ENCODE assay signal across 8 cellular contexts in genomic region chr12:118371354-118372282, GRCh38. TPM values are rescaled to one million over a fixed set of nuclear protein-coding genes. Genes with fewer than 3 reads are reported as not detected.
DNase-seq lines count a peak whose midpoint lies in the region; TF ChIP-seq lines count a peak whose summit lies in the region.

No MANE protein-coding gene starts in this region.

- H3K27ac Mint-ChIP-seq in brain = peak overlapping the region in 3 of 5 experiments; percentile 71 to 94 (median 78)
- peak overlapping the region; percentile 36 for H3K27ac Mint-ChIP-seq in stimulated activated naive CD8-positive, alpha-beta T cell treated with anti-CD3 and anti-CD28 coated beads, Interleukin-15, Interleukin-2, amounts not matched to agents 100 ng/mL and 50 ng/mL, for 24 hours

- no peaks in the 10 kb centered on the region for H4K20me1 ChIP-seq in OCI-LY3 (ENCODE audit: insufficient read depth, low read length)

- H3K9me3 ChIP-seq in OCI-LY3 (ENCODE audit: insufficient read depth, low read length) = no peaks in the 10 kb centered on the region

- H3K4me1 Mint-ChIP-seq in brain = peaks cover 46% of the 10 kb centered on the region
- peaks cover 42% of the 10 kb centered on the region for H3K4me1 Mint-ChIP-seq in stimulated activated naive CD8-positive, alpha-beta T cell treated with anti-CD3 and anti-CD28 coated beads, Interleukin-15, Interleukin-2, amounts not matched to agents 100 ng/mL and 50 ng/mL, for 24 hours (ENCODE audit: low read depth)

- H3K36me3 ChIP-seq in OCI-LY3 (replicated peaks; ENCODE audit: low read depth, low read length) = no peaks in the 10 kb centered on the region
- H3K36me3 ChIP-seq in kidney epithelial cell (ENCODE audit: control insufficient read depth, insufficient read depth, low read length) = no peaks in the 10 kb centered on the region

- peaks cover 0 to 2% (median 0%) of the 10 kb centered on the region in 5 experiments for H3K9me3 Mint-ChIP-seq in brain
- no peaks in the 10 kb centered on the region for H3K9me3 Mint-ChIP-seq in stimulated activated naive CD8-positive, alpha-beta T cell treated with anti-CD3 and anti-CD28 coated beads, Interleukin-15, Interleukin-2, amounts not matched to agents 100 ng/mL and 50 ng/mL, for 24 hours

- no peak for TF ChIP-seq CTCF in OCI-LY3 (IDR thresholded peaks at IDR 0.05; ENCODE audit: low read depth, low read length)
- no peak for TF ChIP-seq CTCF in brain (conservative IDR thresholded peaks at IDR 0.05)
- no peak for TF ChIP-seq CTCF in kidney epithelial cell (IDR thresholded peaks at IDR 0.05; ENCODE audit: insufficient read depth, low read length, poor library complexity, severe bottlenecking)

- H3K9ac ChIP-seq in OCI-LY3 (ENCODE audit: low read length) = peak overlapping the region; percentile 65

- H3K4me3 ChIP-seq in OCI-LY3 (ENCODE audit: low read length) (peak overlapping the region; percentile 91), kidney epithelial cell (ENCODE audit: low read depth, low read length) (peak overlapping the region; percentile 88)

- peak; percentile 45 for DNase-seq in GM03348 (ENCODE audit: low spot score)
- DNase-seq in kidney epithelial cell (ENCODE audit: low read depth) = no peak
- DNase-seq in SKM-1 (lab: John Stamatoyannopoulos, UW; ENCODE audit: unreplicated experiment) = no peak
- DNase-seq in NCI-H524 treated with DMSO at 0.1 percent for 48 hours (lab: John Stamatoyannopoulos, UW) = no peak
- no peak for DNase-seq in DMS114 treated with DMSO at 0.1 percent for 48 hours (lab: John Stamatoyannopoulos, UW; ENCODE audit: unreplicated experiment)

- peak overlapping the region; percentile 84 to 97 (median 94) for H3K4me3 Mint-ChIP-seq in brain
- peak overlapping the region; percentile 89 for H3K4me3 Mint-ChIP-seq in stimulated activated naive CD8-positive, alpha-beta T cell treated with anti-CD3 and anti-CD28 coated beads, Interleukin-15, Interleukin-2, amounts not matched to agents 100 ng/mL and 50 ng/mL, for 24 hours

- H3K27me3 ChIP-seq in OCI-LY3 (ENCODE audit: low read depth, low read length) (peaks cover 8% of the 10 kb centered on the region; the same call in 1 of the 2 replicates), kidney epithelial cell (ENCODE audit: control insufficient read depth, insufficient read depth, low read length) (no peaks in the 10 kb centered on the region)

- peak overlapping the region; percentile 41; the same call in 1 of the 2 replicates for H2AFZ ChIP-seq in OCI-LY3 (ENCODE audit: low read depth, low read length)

- peak overlapping the region; percentile 85 for H3K4me2 ChIP-seq in OCI-LY3 (ENCODE audit: low read length)

- H3K4me1 ChIP-seq in OCI-LY3 (ENCODE audit: low read length) = peaks cover 22% of the 10 kb centered on the region

- H3K36me3 Mint-ChIP-seq in brain = no peaks in the 10 kb centered on the region
- H3K36me3 Mint-ChIP-seq in stimulated activated naive CD8-positive, alpha-beta T cell treated with anti-CD3 and anti-CD28 coated beads, Interleukin-15, Interleukin-2, amounts not matched to agents 100 ng/mL and 50 ng/mL, for 24 hours (ENCODE audit: low read depth) = no peaks in the 10 kb centered on the region

- H3K79me2 ChIP-seq in OCI-LY3 (ENCODE audit: low read length) = peaks cover 2% of the 10 kb centered on the region

- no peak overlapping the region for H3K27ac ChIP-seq in OCI-LY3 (ENCODE audit: low read length)

- peaks cover 31% of the 10 kb centered on the region for H3K27me3 Mint-ChIP-seq in brain
- no peaks in the 10 kb centered on the region for H3K27me3 Mint-ChIP-seq in stimulated activated naive CD8-positive, alpha-beta T cell treated with anti-CD3 and anti-CD28 coated beads, Interleukin-15, Interleukin-2, amounts not matched to agents 100 ng/mL and 50 ng/mL, for 24 hours

RNA-seq across cellular contexts. Expression of gene TAOK3, which starts 1.1 kb away (rescaled TPM):
- polyA plus RNA-seq in brain (ENCODE audit: insufficient read depth, low read depth, low replicate concordance) = 8.8 TPM
- 8.7 and 13.5 TPM in 2 replicates for total RNA-seq in kidney epithelial cell

RNA-seq across cellular contexts. Expression of gene SUDS3, which starts 4.7 kb away (rescaled TPM):
- 19.9 TPM for polyA plus RNA-seq in brain (ENCODE audit: insufficient read depth, low read depth, low replicate concordance)
- 30.5 and 45.9 TPM in 2 replicates for total RNA-seq in kidney epithelial cell
